1 cellular context compared by ENCODE assay signal in genomic region chr4:3527101-3527913, GRCh38.
TF ChIP-seq lines count a peak whose summit lies in the region.

No MANE protein-coding gene starts in this region.

TF ChIP-seq in WTC11, 78 proteins besides CTCF, POLR2A, EP300 and RAD21 (continued from another document):
- TF ChIP-seq ZNF512 (CRISPR knock-in tag; IDR thresholded peaks at IDR 0.05; ENCODE audit: borderline replicate concordance) (no peak), SMAD4 (CRISPR knock-in tag; IDR thresholded peaks at IDR 0.05) (no peak), MXD4 (CRISPR knock-in tag; IDR thresholded peaks at IDR 0.05; ENCODE audit: borderline replicate concordance) (no peak), JUN (CRISPR knock-in tag; IDR thresholded peaks at IDR 0.05) (no peak), OVOL2 (CRISPR knock-in tag; IDR thresholded peaks at IDR 0.05; ENCODE audit: borderline replicate concordance) (no peak), CREB1 (CRISPR knock-in tag; IDR thresholded peaks at IDR 0.05) (no peak), SP1 (CRISPR knock-in tag; conservative IDR thresholded peaks at IDR 0.05) (no peak), NFYB (CRISPR knock-in tag; conservative IDR thresholded peaks at IDR 0.05; ENCODE audit: low read depth) (no peak), ESRRA (CRISPR knock-in tag; IDR thresholded peaks at IDR 0.05; ENCODE audit: borderline replicate concordance) (no peak), ZNF416 (CRISPR knock-in tag; IDR thresholded peaks at IDR 0.05) (no peak), KAT7 (CRISPR knock-in tag; IDR thresholded peaks at IDR 0.05; ENCODE audit: borderline replicate concordance) (no peak), SOX15 (CRISPR knock-in tag; IDR thresholded peaks at IDR 0.05) (no peak), ZNF232 (CRISPR knock-in tag; IDR thresholded peaks at IDR 0.05) (no peak), NFATC4 (CRISPR knock-in tag; IDR thresholded peaks at IDR 0.05) (no peak), ZNF138 (CRISPR knock-in tag; conservative IDR thresholded peaks at IDR 0.05) (no peak), FOXP4 (CRISPR knock-in tag; IDR thresholded peaks at IDR 0.05) (no peak)
- TF ChIP-seq, protein P1, sequence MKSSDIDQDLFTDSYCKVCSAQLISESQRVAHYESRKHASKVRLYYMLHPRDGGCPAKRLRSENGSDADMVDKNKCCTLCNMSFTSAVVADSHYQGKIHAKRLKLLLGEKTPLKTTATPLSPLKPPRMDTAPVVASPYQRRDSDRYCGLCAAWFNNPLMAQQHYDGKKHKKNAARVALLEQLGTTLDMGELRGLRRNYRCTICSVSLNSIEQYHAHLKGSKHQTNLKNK (CRISPR knock-in tag; IDR thresholded peaks at IDR 0.05): no peak
